In the genomic region with DNA sequence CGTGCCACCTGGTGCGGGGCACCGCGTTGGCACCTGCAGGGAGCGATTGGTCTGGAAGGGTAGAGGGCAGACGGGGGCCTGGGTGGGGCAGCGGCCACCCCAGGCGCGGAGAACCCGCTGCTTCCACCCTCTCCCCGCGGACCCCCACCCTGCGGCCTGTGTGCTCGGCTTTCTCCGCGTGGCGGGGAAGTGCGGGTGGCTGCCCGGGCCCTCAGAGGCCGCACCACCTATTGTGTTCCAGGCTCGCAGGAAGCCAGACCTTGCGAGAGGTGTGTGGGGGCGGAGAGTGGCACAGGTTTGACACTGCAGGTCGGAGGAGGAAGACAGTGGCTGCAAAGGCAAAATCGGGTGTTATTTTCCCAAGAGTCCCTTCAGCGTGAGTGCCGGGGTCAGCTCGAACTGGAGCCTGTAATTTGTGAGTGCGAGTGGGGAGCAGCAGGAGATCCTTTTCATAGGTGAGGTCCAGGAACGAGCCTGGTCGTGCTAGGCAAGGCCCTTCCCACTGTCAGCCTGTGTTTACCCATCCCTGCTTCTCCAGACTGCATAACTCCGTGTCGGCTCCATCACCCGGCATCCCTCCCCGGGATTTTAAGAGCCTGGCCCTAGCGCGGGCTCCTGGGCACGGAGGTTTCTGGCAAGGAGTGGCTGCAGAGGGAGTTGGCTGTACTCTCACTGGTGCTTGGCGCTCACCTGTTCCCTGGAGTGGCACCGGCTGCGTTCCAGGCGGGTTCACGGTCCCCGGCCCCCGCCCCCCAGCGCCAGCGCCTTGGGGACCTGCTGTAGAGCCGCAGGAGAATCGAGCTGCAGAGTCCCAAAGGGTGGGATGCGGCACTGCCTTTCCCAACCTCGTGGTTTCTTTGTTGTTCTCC, we compare ENCODE assay signal across 8 cellular contexts. TPM values are rescaled to one million over a fixed set of nuclear protein-coding genes. Genes with fewer than 3 reads are reported as not detected.
A peak's percentile ranks its signal among the peaks of the same experiment; 100 is the strongest.
DNase-seq lines count a peak whose midpoint lies in the region; ATAC-seq, FAIRE-seq and TF ChIP-seq lines count a peak whose summit lies in the region.

No MANE protein-coding gene starts in this region.

- DNase-seq in CD4-positive, alpha-beta memory T cell: no peak
- no peak for DNase-seq in Peyer's patch
- peak; percentile 90 for DNase-seq in esophagus muscularis mucosa (ENCODE audit: extremely low spot score)
- no peak for DNase-seq in skeletal muscle cell (ENCODE audit: low read depth)
- DNase-seq in T-helper 9 cell: no peak
- no peak for DNase-seq in D721Med (ENCODE audit: insufficient read length, low spot score)

- no peak for TF ChIP-seq CTCF in Peyer's patch (IDR thresholded peaks at IDR 0.05)
- no peak for TF ChIP-seq CTCF in esophagus muscularis mucosa (IDR thresholded peaks at IDR 0.05)
- no peak for TF ChIP-seq CTCF in D721Med (IDR thresholded peaks at IDR 0.05; ENCODE audit: insufficient read depth, missing control alignments)

- peak; percentile 26 for ATAC-seq in HG02623 (IDR thresholded peaks at IDR 0.05; ENCODE audit: unreplicated experiment)
- no peak for ATAC-seq in HG03139 (IDR thresholded peaks at IDR 0.05; ENCODE audit: unreplicated experiment)

- peaks cover 22% of the 10 kb centered on the region for H3K4me1 ChIP-seq in CD4-positive, alpha-beta memory T cell (ENCODE audit: insufficient read depth, low read length)
- H3K4me1 ChIP-seq in Peyer's patch: peaks cover 0 to 19% (median 11%) of the 10 kb centered on the region in 4 donors
- H3K4me1 ChIP-seq in esophagus muscularis mucosa: peaks cover 20 to 28% (median 27%) of the 10 kb centered on the region in 4 donors

- TF ChIP-seq EP300 in esophagus muscularis mucosa (IDR thresholded peaks at IDR 0.05): no peak

- H3K4me3 Mint-ChIP-seq in CD4-positive, alpha-beta memory T cell: peak overlapping the region; percentile 64 to 86 (median 72)

- peaks cover 35 to 45% of the 10 kb centered on the region in 2 donors for H3K27me3 Mint-ChIP-seq in CD4-positive, alpha-beta memory T cell

- FAIRE-seq in D721Med (lab: Jason Lieb, UNC): no peak

- no peak for TF ChIP-seq POLR2A in Peyer's patch (IDR thresholded peaks at IDR 0.05)
- no peak for TF ChIP-seq POLR2A in esophagus muscularis mucosa (IDR thresholded peaks at IDR 0.05; ENCODE audit: low read depth)

- H3K9me3 ChIP-seq in CD4-positive, alpha-beta memory T cell (ENCODE audit: control insufficient read depth in 1 of 2, low read length in 2 of 2): no peaks in the 10 kb centered on the region
- H3K9me3 ChIP-seq in Peyer's patch: no peaks in the 10 kb centered on the region
- peaks cover 0 to 4% (median 2%) of the 10 kb centered on the region in 4 donors for H3K9me3 ChIP-seq in esophagus muscularis mucosa

- no peak overlapping the region for H3K27ac Mint-ChIP-seq in CD4-positive, alpha-beta memory T cell

- H3K27me3 ChIP-seq in CD4-positive, alpha-beta memory T cell (ENCODE audit: insufficient read depth, low read length): peaks cover 40% of the 10 kb centered on the region
- H3K27me3 ChIP-seq in Peyer's patch (peaks cover 0 to 17% of the 10 kb centered on the region in 2 donors), esophagus muscularis mucosa (peaks cover 0 to 65% (median 35%) of the 10 kb centered on the region in 4 donors)

- CTCF ChIA-PET in CD4-positive, alpha-beta memory T cell (lab: Charles Lee; ENCODE audit: partially characterized antibody): no interaction called here

- POLR2A ChIA-PET in CD4-positive, alpha-beta memory T cell (lab: Charles Lee; ENCODE audit: partially characterized antibody): no interaction called here

- H3K4me3 ChIP-seq in CD4-positive, alpha-beta memory T cell (ENCODE audit: low read length in 2 of 2): peak overlapping the region in 1 of 2 donors; percentile 38
- peak overlapping the region in 3 of 4 donors; percentile 38 to 52 (median 50) for H3K4me3 ChIP-seq in Peyer's patch
- peak overlapping the region; percentile 52 to 60 (median 55) for H3K4me3 ChIP-seq in esophagus muscularis mucosa
- H3K4me3 ChIP-seq in skeletal muscle cell (ENCODE audit: low read depth, low read length): peak overlapping the region; percentile 44

- H3K27ac ChIP-seq in CD4-positive, alpha-beta memory T cell (ENCODE audit: low read depth, low read length): no peak overlapping the region
- H3K27ac ChIP-seq in Peyer's patch: no peak overlapping the region
- H3K27ac ChIP-seq in esophagus muscularis mucosa (replicated peaks in 1 of 4): no peak overlapping the region

- intact Hi-C loops in CD4-positive, alpha-beta memory T cell (cut with micrococcal nuclease): no loop called here
- intact Hi-C loops in esophagus muscularis mucosa (cut with DNase I): no loop called here

- H3K36me3 ChIP-seq in CD4-positive, alpha-beta memory T cell (ENCODE audit: insufficient read depth, low read length): no peaks in the 10 kb centered on the region
- H3K36me3 ChIP-seq in Peyer's patch (no peaks in the 10 kb centered on the region), esophagus muscularis mucosa (no peaks in the 10 kb centered on the region)

- H3K36me3 Mint-ChIP-seq in CD4-positive, alpha-beta memory T cell: no peaks in the 10 kb centered on the region

- H3K4me1 Mint-ChIP-seq in CD4-positive, alpha-beta memory T cell: peaks cover 9 to 22% (median 13%) of the 10 kb centered on the region in 4 donors

- H3K9me3 Mint-ChIP-seq in CD4-positive, alpha-beta memory T cell: peaks cover 0 to 14% (median 8%) of the 10 kb centered on the region in 8 donors

- 4% methylated on average over 20 of the region's 51 CpGs for WGBS in esophagus muscularis mucosa

RNA-seq across cellular contexts. Expression of a gene that starts 0.9 kb away (rescaled TPM):
- under 1 TPM; 0.55 to 0.73 TPM for total RNA-seq in CD4-positive, alpha-beta memory T cell
- polyA plus RNA-seq in CD4-positive, alpha-beta memory T cell: not detected
- total RNA-seq in Peyer's patch (10 to 100 TPM in 3 of 4 donors, 1 to 10 TPM in 1; 7.8 to 16.8 (median 10.9) TPM), esophagus muscularis mucosa (1 to 10 TPM; 1.9 to 4.0 (median 2.7) TPM)
